ENCODE assay signal across 8 cellular contexts in genomic region chr7:44065431-44066110, GRCh38. TPM values are rescaled to one million over a fixed set of nuclear protein-coding genes. Genes with fewer than 3 reads are reported as not detected.
DNase-seq lines count a peak whose midpoint lies in the region; ATAC-seq, FAIRE-seq and TF ChIP-seq lines count a peak whose summit lies in the region.

TSS of gene PGAM2 (minus strand) at chr7:44065567. CDS start at chr7:44065529, 38 bp downstream.

- peak within 1 kb of the TSS in 1 of 2 donors; percentile 31 for H3K27ac Mint-ChIP-seq in natural killer cell treated with Interleukin-12 subunit alpha and Interleukin-12 subunit beta and Interleukin-15 and Interleukin-18, amount 100 ng/mL, for 72 hours

- no peaks in the 10 kb centered on the region for H3K27me3 Mint-ChIP-seq in natural killer cell treated with Interleukin-12 subunit alpha and Interleukin-12 subunit beta and Interleukin-15 and Interleukin-18, amount 100 ng/mL, for 72 hours

- TF ChIP-seq POLR2A in GM12892 (IDR thresholded peaks at IDR 0.05; ENCODE audit: low read depth, low read length): no peak

- H3K36me3 Mint-ChIP-seq in natural killer cell treated with Interleukin-12 subunit alpha and Interleukin-12 subunit beta and Interleukin-15 and Interleukin-18, amount 100 ng/mL, for 72 hours: no peaks in the 10 kb centered on the region

- H3K9me3 Mint-ChIP-seq in natural killer cell treated with Interleukin-12 subunit alpha and Interleukin-12 subunit beta and Interleukin-15 and Interleukin-18, amount 100 ng/mL, for 72 hours: no peaks in the 10 kb centered on the region

- no peak within 1 kb of the TSS for H3K4me3 Mint-ChIP-seq in natural killer cell treated with Interleukin-12 subunit alpha and Interleukin-12 subunit beta and Interleukin-15 and Interleukin-18, amount 100 ng/mL, for 72 hours

- peaks cover 12 to 13% of the 10 kb centered on the region in 2 donors for H3K4me1 Mint-ChIP-seq in natural killer cell treated with Interleukin-12 subunit alpha and Interleukin-12 subunit beta and Interleukin-15 and Interleukin-18, amount 100 ng/mL, for 72 hours (ENCODE audit: low read depth in 2 of 2)

- FAIRE-seq in GM12892 (lab: Jason Lieb, UNC): no peak

- DNase-seq in ELR (ENCODE audit: low read depth) (peak; percentile 48), NCI-H510A (lab: John Stamatoyannopoulos, UW) (peak; percentile 5), cerebellum (ENCODE audit: low spot score) (peak; percentile 92), CD1c-positive myeloid dendritic cell (ENCODE audit: extremely low spot score) (no peak), GM12892 (ENCODE audit: insufficient read length) (no peak)
- peak; percentile 57 for DNase-seq in natural killer cell treated with Interleukin-12 subunit alpha and Interleukin-12 subunit beta and Interleukin-15 and Interleukin-18, amount 100 ng/mL, for 72 hours (ENCODE audit: low spot score)

- ATAC-seq in natural killer cell treated with Interleukin-12 subunit alpha and Interleukin-12 subunit beta and Interleukin-15 and Interleukin-18, amount 100 ng/mL, for 72 hours: peak in 1 of 2 donors; percentile 45
- ATAC-seq in GM21619 (IDR thresholded peaks at IDR 0.05; ENCODE audit: unreplicated experiment): no peak
- ATAC-seq in GM21576 (IDR thresholded peaks at IDR 0.05; ENCODE audit: unreplicated experiment): no peak

RNA-seq across cellular contexts. Expression of gene PGAM2, which starts in this region (rescaled TPM):
- total RNA-seq in cerebellum: 13.0 TPM
- total RNA-seq in natural killer cell treated with Interleukin-12 subunit alpha and Interleukin-12 subunit beta and Interleukin-15 and Interleukin-18, amount 100 ng/mL, for 72 hours: not detected
- polyA plus RNA-seq in GM12892 (2012; ENCODE audit: missing spikeins): not detected

Comparison
In these comparisons a context has a peak if more than half of its experiments do, and no peak if none do; other contexts are left out.
1. RNA of gene PGAM2 (total RNA-seq): 13.0 TPM in cerebellum (single experiment); not detected in natural killer cell treated with Interleukin-12 subunit alpha and Interleukin-12 subunit beta and Interleukin-15 and Interleukin-18, amount 100 ng/mL, for 72 hours; every median in the first group is over 10 times any median in the second.
2. Peak in DNase-seq in natural killer cell treated with Interleukin-12 subunit alpha and Interleukin-12 subunit beta and Interleukin-15 and Interleukin-18, amount 100 ng/mL, for 72 hours; RNA of the gene not detected or under 1 TPM.
3. DNase-seq: peak in ELR (single experiment), NCI-H510A (single experiment) and cerebellum (single experiment); none in CD1c-positive myeloid dendritic cell (single experiment) and GM12892 (single experiment).